11 cellular contexts compared by ENCODE assay signal in genomic region chr6:158356586-158357546, GRCh38. TPM values are rescaled to one million over a fixed set of nuclear protein-coding genes. Genes with fewer than 3 reads are reported as not detected.
A peak's percentile ranks its signal among the peaks of the same experiment; 100 is the strongest.
DNase-seq lines count a peak whose midpoint lies in the region; ATAC-seq and TF ChIP-seq lines count a peak whose summit lies in the region.
"Had no signal": no experiment of that assay in that cellular context is flagged by ENCODE, and none has a peak within 500 bp of the region (broad histone marks: within the 10 kb centered on the region; RNA-seq: fewer than 3 reads in every experiment).

No MANE protein-coding gene starts in this region.

- H3K9me3 ChIP-seq in lower lobe of right lung: no peaks in the 10 kb centered on the region

- intact Hi-C loops in lower lobe of right lung (cut with DNase I): no loop called here

- peaks cover 0 to 3% (median 0%) of the 10 kb centered on the region in 3 donors for H3K27me3 Mint-ChIP-seq in immature natural killer cell (ENCODE audit: low read depth in 3 of 3)

- H3K27ac Mint-ChIP-seq in immature natural killer cell: peak overlapping the region in 4 of 6 donors; percentile 20 to 85 (median 64)

- CTCF ChIA-PET in GM10248 (lab: Yijun Ruan, JAX): interaction anchor here (0.8 to 1.6 kb wide), 8 partner anchors 10 to 136 kb away, joined by 3 to 6 read pairs (median 3); no protein-coding TSS in a partner anchor

- DNase-seq in GM13977 (ENCODE audit: low spot score): peak; percentile 34
- no peak for DNase-seq in immature natural killer cell
- no peak for DNase-seq in dedifferentiated amniotic fluid mesenchymal stem cell (ENCODE audit: extremely low spot score)
- DNase-seq in lower lobe of right lung: no peak
- no peak for DNase-seq in GM10248 (ENCODE audit: extremely low spot score)
- DNase-seq: cortex of kidney, DMS153, MV-4-11 had no signal

- peaks cover 12% of the 10 kb centered on the region for H3K4me1 ChIP-seq in lower lobe of right lung

- POLR2A ChIA-PET in GM10248 (lab: Yijun Ruan, JAX): no interaction called here

- H3K9me3 Mint-ChIP-seq in immature natural killer cell: no peaks in the 10 kb centered on the region

- H3K4me1 Mint-ChIP-seq in immature natural killer cell: peaks cover 22 to 38% of the 10 kb centered on the region in 2 donors

- TF ChIP-seq CTCF in GM13977 (IDR thresholded peaks at IDR 0.05; ENCODE audit: extremely low read depth, insufficient read depth, missing control alignments) (no peak), lower lobe of right lung (IDR thresholded peaks at IDR 0.05) (no peak), GM10248 (IDR thresholded peaks at IDR 0.05; ENCODE audit: control extremely low read depth, extremely low read depth, low read depth, missing control alignments) (no peak)

- in situ Hi-C loops in GM13977 (cut with MboI; ENCODE audit: low pct_unique_long_range_greater_than_20kb, low sequenced_read_pairs, unreplicated experiment): no loop called here

- H3K36me3 ChIP-seq in lower lobe of right lung: no peaks in the 10 kb centered on the region

- no peak overlapping the region for H3K4me3 Mint-ChIP-seq in immature natural killer cell

- H3K4me3 ChIP-seq in lower lobe of right lung: no peak overlapping the region

- ATAC-seq in GM21447 (IDR thresholded peaks at IDR 0.05; ENCODE audit: unreplicated experiment): peak; percentile 26
- ATAC-seq in HG03521 (IDR thresholded peaks at IDR 0.05; ENCODE audit: unreplicated experiment): peak; percentile 16
- ATAC-seq in HG03342 (IDR thresholded peaks at IDR 0.05; ENCODE audit: unreplicated experiment): no peak
- no peak for ATAC-seq in lower lobe of right lung

- no peaks in the 10 kb centered on the region for H3K27me3 ChIP-seq in lower lobe of right lung (ENCODE audit: low read depth)

- no peaks in the 10 kb centered on the region for H3K36me3 Mint-ChIP-seq in immature natural killer cell

- H3K27ac ChIP-seq in lower lobe of right lung: no peak overlapping the region

RNA-seq across cellular contexts. Expression of gene TULP4, which starts 44.6 kb away (rescaled TPM):
- polyA plus RNA-seq in immature natural killer cell: 10 to 100 TPM; 19.0 to 46.9 (median 22.2) TPM
- total RNA-seq in lower lobe of right lung: 104 TPM

Comparison
In these comparisons a context has a peak if more than half of its experiments do, and no peak if none do; other contexts are left out.
1. ATAC-seq: peak in GM21447 (single experiment) and HG03521 (single experiment); none in HG03342 (single experiment) and lower lobe of right lung (0 of 2).